Comparison of ENCODE assay signal across 14 cellular contexts in genomic region chr7:39605087-39605486, GRCh38. TPM values are rescaled to one million over a fixed set of nuclear protein-coding genes. Genes with fewer than 3 reads are reported as not detected.
DNase-seq lines count a peak whose midpoint lies in the region; ATAC-seq and TF ChIP-seq lines count a peak whose summit lies in the region.
"Had no signal": no experiment of that assay in that cellular context is flagged by ENCODE, and none has a peak within 500 bp of the region (broad histone marks: within the 10 kb centered on the region; RNA-seq: fewer than 3 reads in every experiment).

No MANE protein-coding gene starts in this region.

- no peak for TF ChIP-seq CTCF in lower leg skin (IDR thresholded peaks at IDR 0.05)

- intact Hi-C loops in lower leg skin (cut with DNase I; ENCODE audit: low total_unique reads), result no loop called here

- whole genome bisulfite sequencing in lower leg skin, 2 donors, result 89 to 97% methylated on average over 1 of the region's 1 CpG

- peaks cover 4% of the 10 kb centered on the region for H3K27me3 Mint-ChIP-seq in activated naive CD8-positive, alpha-beta T cell treated with anti-CD3 and anti-CD28 coated beads for 36 hours
- peaks cover 30% of the 10 kb centered on the region for H3K27me3 Mint-ChIP-seq in stimulated activated memory B cell treated with anti-CD40 and anti-IgM and Interleukin-4, amounts not matched to agents 10 μg/mL and 1 μg/mL and 100 μg/mL, for 72 hours

- H3K27ac Mint-ChIP-seq in activated naive CD8-positive, alpha-beta T cell treated with anti-CD3 and anti-CD28 coated beads for 36 hours, result peak overlapping the region; percentile 42
- H3K27ac Mint-ChIP-seq in stimulated activated memory B cell treated with anti-CD40 and anti-IgM and Interleukin-4, amounts not matched to agents 10 μg/mL and 1 μg/mL and 100 μg/mL, for 72 hours, result no peak overlapping the region
- H3K27ac Mint-ChIP-seq: T-helper 2 cell treated with Interferon-gamma antibody and Interleukin-4, amounts not matched to agents 5 μg/mL and 100 μg/mL, for 36 hours had no signal

- DNase-seq in activated naive CD8-positive, alpha-beta T cell treated with anti-CD3 and anti-CD28 coated beads for 36 hours, result no peak
- DNase-seq in KG1 (lab: John Stamatoyannopoulos, UW) (no peak), NCI-H146 treated with DMSO at 0.1 percent for 48 hours (lab: John Stamatoyannopoulos, UW; ENCODE audit: unreplicated experiment) (no peak), lower leg skin (ENCODE audit: low spot score in 2 of 2) (no peak)
- DNase-seq: activated CD8-positive, alpha-beta memory T cell treated with anti-CD3 and anti-CD28 coated beads for 24 hours; adrenal gland; heart right ventricle; left ventricle myocardium superior; NCI-H2171 treated with DMSO at 0.1 percent for 48 hours had no signal

- peaks cover 3% of the 10 kb centered on the region for H3K9me3 Mint-ChIP-seq in activated naive CD8-positive, alpha-beta T cell treated with anti-CD3 and anti-CD28 coated beads for 36 hours
- no peaks in the 10 kb centered on the region for H3K9me3 Mint-ChIP-seq in stimulated activated memory B cell treated with anti-CD40 and anti-IgM and Interleukin-4, amounts not matched to agents 10 μg/mL and 1 μg/mL and 100 μg/mL, for 72 hours
- H3K9me3 Mint-ChIP-seq: T-helper 2 cell treated with Interferon-gamma antibody and Interleukin-4, amounts not matched to agents 5 μg/mL and 100 μg/mL, for 36 hours had no signal

- peaks cover 49% of the 10 kb centered on the region for H3K4me1 Mint-ChIP-seq in activated naive CD8-positive, alpha-beta T cell treated with anti-CD3 and anti-CD28 coated beads for 36 hours
- H3K4me1 Mint-ChIP-seq in stimulated activated memory B cell treated with anti-CD40 and anti-IgM and Interleukin-4, amounts not matched to agents 10 μg/mL and 1 μg/mL and 100 μg/mL, for 72 hours, result peaks cover 14% of the 10 kb centered on the region

- no peak overlapping the region for H3K4me3 Mint-ChIP-seq in activated naive CD8-positive, alpha-beta T cell treated with anti-CD3 and anti-CD28 coated beads for 36 hours
- no peak overlapping the region for H3K4me3 Mint-ChIP-seq in stimulated activated memory B cell treated with anti-CD40 and anti-IgM and Interleukin-4, amounts not matched to agents 10 μg/mL and 1 μg/mL and 100 μg/mL, for 72 hours

- no peaks in the 10 kb centered on the region for H3K36me3 Mint-ChIP-seq in activated naive CD8-positive, alpha-beta T cell treated with anti-CD3 and anti-CD28 coated beads for 36 hours
- no peaks in the 10 kb centered on the region for H3K36me3 Mint-ChIP-seq in stimulated activated memory B cell treated with anti-CD40 and anti-IgM and Interleukin-4, amounts not matched to agents 10 μg/mL and 1 μg/mL and 100 μg/mL, for 72 hours

- peak; percentile 90 for ATAC-seq in GM18907 (IDR thresholded peaks at IDR 0.05; ENCODE audit: unreplicated experiment)
- ATAC-seq in HG03060 (IDR thresholded peaks at IDR 0.05; ENCODE audit: low read depth, unreplicated experiment), result peak; percentile 52
- ATAC-seq in stimulated activated memory B cell treated with anti-CD40 and anti-IgM and Interleukin-4, amounts not matched to agents 10 μg/mL and 1 μg/mL and 100 μg/mL, for 72 hours, result peak; percentile 53
- ATAC-seq: heart right ventricle, K562, left ventricle myocardium superior had no signal

- TF ChIP-seq POLR2A in lower leg skin (IDR thresholded peaks at IDR 0.05), result no peak

- H3K4me3 ChIP-seq in lower leg skin (ENCODE audit: low read depth, poor library complexity, severe bottlenecking), result no peak overlapping the region
- H3K4me3 ChIP-seq: adrenal gland, heart right ventricle, K562 had no signal

RNA-seq across cellular contexts. Expression of gene RALA, which starts 18.3 kb away (rescaled TPM):
- 10 to 100 TPM; 38.0 to 40.6 TPM for total RNA-seq in activated naive CD8-positive, alpha-beta T cell treated with anti-CD3 and anti-CD28 coated beads for 36 hours
- total RNA-seq in lower leg skin, result 10 to 100 TPM; 16.2 to 20.5 (median 19.0) TPM

RNA-seq across cellular contexts. Expression of gene YAE1, which starts 38.9 kb away (rescaled TPM):
- total RNA-seq in activated naive CD8-positive, alpha-beta T cell treated with anti-CD3 and anti-CD28 coated beads for 36 hours, result 10 to 100 TPM; 11.2 to 12.5 TPM
- total RNA-seq in lower leg skin, result 10 to 100 TPM; 13.2 to 18.4 (median 14.4) TPM
